ENCODE assay signal across 18 cellular contexts in the genomic region with DNA sequence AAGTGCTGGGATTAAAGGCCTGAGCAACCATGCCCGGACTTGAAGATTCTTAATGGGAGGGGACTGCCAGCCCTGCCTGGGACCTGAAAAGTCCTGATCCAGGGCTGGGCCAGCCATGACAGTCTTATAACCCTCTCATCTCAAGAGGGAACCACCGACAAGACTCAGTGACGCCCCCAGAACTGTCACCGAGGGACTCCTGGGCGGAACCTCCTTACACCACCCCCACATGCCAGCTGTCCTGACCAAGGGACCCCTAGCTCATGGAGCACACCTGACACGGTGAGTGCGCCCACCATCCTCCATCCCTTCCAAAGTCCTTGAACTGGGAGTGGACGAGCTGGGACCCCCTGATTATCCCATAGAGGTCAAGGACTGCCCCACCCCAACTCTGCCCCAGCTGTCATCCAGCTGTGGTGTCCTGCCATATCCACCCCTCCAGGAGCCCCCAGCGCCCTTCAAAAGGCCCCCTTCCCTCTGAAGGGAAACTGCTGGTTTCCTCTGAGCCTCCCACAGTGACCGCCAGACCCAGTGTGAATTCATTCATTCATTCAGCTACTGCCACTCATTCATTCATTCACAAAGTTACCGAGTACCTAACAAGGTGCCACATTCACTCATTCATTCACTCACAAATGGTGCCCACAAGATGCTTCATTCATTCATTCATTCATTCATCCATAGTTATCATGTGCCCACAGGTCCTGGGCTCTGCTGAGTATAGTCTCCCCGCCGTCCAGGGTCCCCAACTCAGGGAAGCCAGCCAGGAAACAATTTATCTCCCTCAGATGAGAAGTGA. TPM values are rescaled to one million over a fixed set of nuclear protein-coding genes. Genes with fewer than 3 reads are reported as not detected.
DNase-seq lines count a peak whose midpoint lies in the region; ATAC-seq and TF ChIP-seq lines count a peak whose summit lies in the region.
"Had no signal": no experiment of that assay in that cellular context is flagged by ENCODE, and none has a peak within 500 bp of the region (broad histone marks: within the 10 kb centered on the region; RNA-seq: fewer than 3 reads in every experiment).

No MANE protein-coding gene starts in this region.

- no peak for DNase-seq in activated T-cell treated with anti-CD3 and anti-CD28 coated beads, Interleukin-2, amount 50 U/mL, for 72 hours
- DNase-seq in activated T-cell treated with anti-CD3 and anti-CD28 coated beads, Interleukin-2, amount 50 U/mL, for 4 hours, result no peak
- no peak for DNase-seq in CD8-positive, alpha-beta memory T cell
- DNase-seq in activated B cell treated with CpG ODN at 0.5 μM for 24 hours (no peak), osteoblast (ENCODE audit: insufficient read length, low spot score, missing footprints) (peak; percentile 1), GDM1 (lab: John Stamatoyannopoulos, UW) (no peak)
- DNase-seq: DND-41; NCI-H1436; NCI-H2029; NCI-H2171 treated with DMSO at 0.1 percent for 48 hours; NCI-H446 treated with DMSO at 0.1 percent for 48 hours; NK-92 treated with Interleukin-12 subunit alpha and Interleukin-12 subunit beta, amount 100 ng/mL, for 24 hours; OCI-M1; RPMI8226 had no signal

- H3K4me2 ChIP-seq in osteoblast (ENCODE audit: insufficient read depth, low read length), result no peak overlapping the region
- H3K4me2 ChIP-seq: BLaER1, GM23338 had no signal

- H3K4me1 Mint-ChIP-seq in activated T-cell treated with anti-CD3 and anti-CD28 coated beads, Interleukin-2, amount 50 U/mL, for 72 hours (ENCODE audit: low read depth), result peaks cover 33% of the 10 kb centered on the region
- peaks cover 18% of the 10 kb centered on the region for H3K4me1 Mint-ChIP-seq in activated T-cell treated with anti-CD3 and anti-CD28 coated beads, Interleukin-2, amount 50 U/mL, for 4 hours (ENCODE audit: low read depth)
- peaks cover 16 to 33% (median 20%) of the 10 kb centered on the region in 3 donors for H3K4me1 Mint-ChIP-seq in CD8-positive, alpha-beta memory T cell
- peaks cover 30% of the 10 kb centered on the region for H3K4me1 Mint-ChIP-seq in activated B cell treated with CpG ODN at 0.5 μM for 24 hours

- no peak overlapping the region for H2AFZ ChIP-seq in osteoblast (ENCODE audit: low read length)
- H2AFZ ChIP-seq: GM23338 had no signal

- TF ChIP-seq CTCF in activated B cell treated with CpG ODN at 0.5 μM for 24 hours (IDR thresholded peaks at IDR 0.05) (no peak), osteoblast (IDR thresholded peaks at IDR 0.05; ENCODE audit: extremely low read depth, low read depth, low read length) (no peak)

- no peaks in the 10 kb centered on the region for H3K9me3 ChIP-seq in CD8-positive, alpha-beta memory T cell (ENCODE audit: low read length)
- no peaks in the 10 kb centered on the region for H3K9me3 ChIP-seq in osteoblast (ENCODE audit: low read depth, low read length)
- H3K9me3 ChIP-seq: BLaER1 had no signal

- no peak for ATAC-seq in activated T-cell treated with anti-CD3 and anti-CD28 coated beads, Interleukin-2, amount 50 U/mL, for 72 hours (replicated peaks in 1 of 2)
- ATAC-seq in activated T-cell treated with anti-CD3 and anti-CD28 coated beads, Interleukin-2, amount 50 U/mL, for 4 hours, result no peak
- ATAC-seq in activated B cell treated with CpG ODN at 0.5 μM for 24 hours (ENCODE audit: low read depth), result no peak
- ATAC-seq in HG03469 (IDR thresholded peaks at IDR 0.05; ENCODE audit: unreplicated experiment), result no peak
- ATAC-seq: GM23338 had no signal

- H3K4me1 ChIP-seq in CD8-positive, alpha-beta memory T cell (ENCODE audit: insufficient read depth, low read length), result peaks cover 12% of the 10 kb centered on the region
- H3K4me1 ChIP-seq in osteoblast (ENCODE audit: insufficient read depth, low read length), result peaks cover 16% of the 10 kb centered on the region

- peaks cover 5% of the 10 kb centered on the region for H3K36me3 ChIP-seq in CD8-positive, alpha-beta memory T cell (ENCODE audit: insufficient read depth, low read length)
- peaks cover 8% of the 10 kb centered on the region for H3K36me3 ChIP-seq in osteoblast (ENCODE audit: insufficient read depth, low read length)

- no peaks in the 10 kb centered on the region for H3K27me3 ChIP-seq in CD8-positive, alpha-beta memory T cell (ENCODE audit: insufficient read depth, low read length, poor library complexity, severe bottlenecking)
- H3K27me3 ChIP-seq in osteoblast (ENCODE audit: insufficient read depth, low read length), result no peaks in the 10 kb centered on the region
- H3K27me3 ChIP-seq: BLaER1 had no signal

- peaks cover 6 to 18% of the 10 kb centered on the region in 2 donors for H3K36me3 Mint-ChIP-seq in activated T-cell treated with anti-CD3 and anti-CD28 coated beads, Interleukin-2, amount 50 U/mL, for 72 hours (ENCODE audit: insufficient read depth in 2 of 2)
- peaks cover 12% of the 10 kb centered on the region for H3K36me3 Mint-ChIP-seq in activated T-cell treated with anti-CD3 and anti-CD28 coated beads, Interleukin-2, amount 50 U/mL, for 4 hours (ENCODE audit: insufficient read depth)
- peaks cover 0 to 49% (median 4%) of the 10 kb centered on the region in 3 donors for H3K36me3 Mint-ChIP-seq in CD8-positive, alpha-beta memory T cell
- H3K36me3 Mint-ChIP-seq in activated B cell treated with CpG ODN at 0.5 μM for 24 hours (ENCODE audit: low read depth), result peaks cover 42% of the 10 kb centered on the region

- H3K9me3 Mint-ChIP-seq in activated T-cell treated with anti-CD3 and anti-CD28 coated beads, Interleukin-2, amount 50 U/mL, for 72 hours, result no peaks in the 10 kb centered on the region
- no peaks in the 10 kb centered on the region for H3K9me3 Mint-ChIP-seq in activated T-cell treated with anti-CD3 and anti-CD28 coated beads, Interleukin-2, amount 50 U/mL, for 4 hours
- no peaks in the 10 kb centered on the region for H3K9me3 Mint-ChIP-seq in CD8-positive, alpha-beta memory T cell
- no peaks in the 10 kb centered on the region for H3K9me3 Mint-ChIP-seq in activated B cell treated with CpG ODN at 0.5 μM for 24 hours
- H3K9me3 Mint-ChIP-seq: GM23338 had no signal

- H4K20me1 ChIP-seq in osteoblast (ENCODE audit: insufficient read depth, low read length), result peaks cover 51% of the 10 kb centered on the region

- H3K27ac ChIP-seq in CD8-positive, alpha-beta memory T cell (ENCODE audit: low read depth, low read length), result no peak overlapping the region
- no peak overlapping the region for H3K27ac ChIP-seq in osteoblast (ENCODE audit: low read depth, low read length)
- H3K27ac ChIP-seq: BLaER1 had no signal

- H3K4me3 Mint-ChIP-seq in activated T-cell treated with anti-CD3 and anti-CD28 coated beads, Interleukin-2, amount 50 U/mL, for 72 hours, result no peak overlapping the region
- no peak overlapping the region for H3K4me3 Mint-ChIP-seq in activated T-cell treated with anti-CD3 and anti-CD28 coated beads, Interleukin-2, amount 50 U/mL, for 4 hours
- H3K4me3 Mint-ChIP-seq in CD8-positive, alpha-beta memory T cell, result peak overlapping the region in 4 of 7 donors; percentile 19 to 44 (median 26)
- peak overlapping the region; percentile 36 for H3K4me3 Mint-ChIP-seq in activated B cell treated with CpG ODN at 0.5 μM for 24 hours
- H3K4me3 Mint-ChIP-seq: GM23338 had no signal

- H3K27ac Mint-ChIP-seq in activated T-cell treated with anti-CD3 and anti-CD28 coated beads, Interleukin-2, amount 50 U/mL, for 72 hours, result peak overlapping the region; percentile 42
- H3K27ac Mint-ChIP-seq in CD8-positive, alpha-beta memory T cell, result peak overlapping the region in 4 of 8 donors; percentile 33 to 66 (median 43)
- H3K27ac Mint-ChIP-seq in activated B cell treated with CpG ODN at 0.5 μM for 24 hours, result no peak overlapping the region
- H3K27ac Mint-ChIP-seq: GM23338 had no signal

- intact Hi-C loops in activated B cell treated with CpG ODN at 0.5 μM for 24 hours (cut with micrococcal nuclease), result loop anchor here (5.0 to 10.0 kb wide), 2 partner anchors 278 to 1635 kb away; a partner anchor contains a TSS

- H3K79me2 ChIP-seq in osteoblast (ENCODE audit: insufficient read depth, low read length), result peaks cover 55% of the 10 kb centered on the region

- no peak overlapping the region for H3K4me3 ChIP-seq in CD8-positive, alpha-beta memory T cell (ENCODE audit: low read length)
- H3K4me3 ChIP-seq in osteoblast (ENCODE audit: insufficient read depth, low read length), result no peak overlapping the region
- H3K4me3 ChIP-seq: BLaER1, GM23338 had no signal

- H3K27me3 Mint-ChIP-seq in activated T-cell treated with anti-CD3 and anti-CD28 coated beads, Interleukin-2, amount 50 U/mL, for 72 hours (ENCODE audit: low read depth), result no peaks in the 10 kb centered on the region
- no peaks in the 10 kb centered on the region for H3K27me3 Mint-ChIP-seq in activated T-cell treated with anti-CD3 and anti-CD28 coated beads, Interleukin-2, amount 50 U/mL, for 4 hours (ENCODE audit: low read depth)
- H3K27me3 Mint-ChIP-seq in CD8-positive, alpha-beta memory T cell, result peaks cover 0 to 2% of the 10 kb centered on the region in 2 donors
- H3K27me3 Mint-ChIP-seq in activated B cell treated with CpG ODN at 0.5 μM for 24 hours, result no peaks in the 10 kb centered on the region

- POLR2A ChIA-PET in CD8-positive, alpha-beta memory T cell (lab: Charles Lee), result interaction anchor here (0.7 kb wide), 1 partner anchor 11 kb away, joined by 3 read pairs; no protein-coding TSS in a partner anchor
- POLR2A ChIA-PET in activated B cell treated with CpG ODN at 0.5 μM for 24 hours (lab: Charles Lee), result no interaction called here

- CTCF ChIA-PET in CD8-positive, alpha-beta memory T cell (lab: Charles Lee), result no interaction called here
- CTCF ChIA-PET in activated B cell treated with CpG ODN at 0.5 μM for 24 hours (lab: Charles Lee), result no interaction called here

RNA-seq across cellular contexts. Expression of a gene that starts 3.7 kb away (rescaled TPM):
- 100 to 1,000 TPM; 158 to 174 TPM for total RNA-seq in activated T-cell treated with anti-CD3 and anti-CD28 coated beads, Interleukin-2, amount 50 U/mL, for 72 hours
- total RNA-seq in activated T-cell treated with anti-CD3 and anti-CD28 coated beads, Interleukin-2, amount 50 U/mL, for 4 hours, result 100 to 1,000 TPM; 282 to 293 (median 292) TPM
- total RNA-seq in CD8-positive, alpha-beta memory T cell, result 100 to 1,000 TPM; 216 to 232 TPM
- 399 TPM for polyA plus RNA-seq in CD8-positive, alpha-beta memory T cell
- 193 and 225 TPM in 2 replicates for total RNA-seq in activated B cell treated with CpG ODN at 0.5 μM for 24 hours
- 235 and 265 TPM in 2 replicates for total RNA-seq in osteoblast

RNA-seq across cellular contexts. Expression of a gene that starts 4.7 kb away (rescaled TPM):
- total RNA-seq in activated T-cell treated with anti-CD3 and anti-CD28 coated beads, Interleukin-2, amount 50 U/mL, for 72 hours, result 10 to 100 TPM in 1 of 2 donors, 1 to 10 TPM in 1; 8.7 to 10.5 TPM
- 1 to 10 TPM; 1.3 to 1.8 (median 1.7) TPM for total RNA-seq in activated T-cell treated with anti-CD3 and anti-CD28 coated beads, Interleukin-2, amount 50 U/mL, for 4 hours
- total RNA-seq in CD8-positive, alpha-beta memory T cell, result 1 to 10 TPM; 4.0 to 4.1 TPM
- polyA plus RNA-seq in CD8-positive, alpha-beta memory T cell, result 6.3 TPM
- total RNA-seq in activated B cell treated with CpG ODN at 0.5 μM for 24 hours (11.2 and 13.3 TPM in 2 replicates), osteoblast (12.3 and 12.7 TPM in 2 replicates)

RNA-seq across cellular contexts. Expression of a gene that starts 14.1 kb away (rescaled TPM):
- total RNA-seq in activated T-cell treated with anti-CD3 and anti-CD28 coated beads, Interleukin-2, amount 50 U/mL, for 72 hours, result 10 to 100 TPM; 12.9 to 20.9 TPM
- total RNA-seq in activated T-cell treated with anti-CD3 and anti-CD28 coated beads, Interleukin-2, amount 50 U/mL, for 4 hours, result 1 to 10 TPM; 1.6 to 3.7 (median 2.7) TPM
- 1 to 10 TPM; 5.3 to 7.3 TPM for total RNA-seq in CD8-positive, alpha-beta memory T cell
- 2.7 TPM for polyA plus RNA-seq in CD8-positive, alpha-beta memory T cell
- total RNA-seq in activated B cell treated with CpG ODN at 0.5 μM for 24 hours (15.9 and 21.6 TPM in 2 replicates), osteoblast (10.6 and 18.1 TPM in 2 replicates)

RNA-seq across cellular contexts. Expression of a gene that starts 29.6 kb away (rescaled TPM):
- total RNA-seq in activated T-cell treated with anti-CD3 and anti-CD28 coated beads, Interleukin-2, amount 50 U/mL, for 72 hours, result 1 to 10 TPM in 1 of 2 donors, under 1 TPM in 1; 0.44 to 1.7 TPM
- total RNA-seq in activated T-cell treated with anti-CD3 and anti-CD28 coated beads, Interleukin-2, amount 50 U/mL, for 4 hours, result not detected
- not detected for total RNA-seq in CD8-positive, alpha-beta memory T cell
- polyA plus RNA-seq in CD8-positive, alpha-beta memory T cell, result not detected
- total RNA-seq in activated B cell treated with CpG ODN at 0.5 μM for 24 hours (not detected in 2 replicates), osteoblast (not detected in 2 replicates)
- total RNA-seq: GM23338, HT1080 had no signal
- polyA plus RNA-seq: GM23338 had no signal

RNA-seq across cellular contexts. Expression of a gene that starts 48.7 kb away (rescaled TPM):
- total RNA-seq in activated T-cell treated with anti-CD3 and anti-CD28 coated beads, Interleukin-2, amount 50 U/mL, for 72 hours, result 1 to 10 TPM; 1.7 to 3.6 TPM
- total RNA-seq in activated T-cell treated with anti-CD3 and anti-CD28 coated beads, Interleukin-2, amount 50 U/mL, for 4 hours, result under 1 TPM in 1 of 3 donors, not detected in 2; 0.10 TPM
- total RNA-seq in CD8-positive, alpha-beta memory T cell, result not detected
- polyA plus RNA-seq in CD8-positive, alpha-beta memory T cell, result not detected
- not detected in 2 replicates for total RNA-seq in activated B cell treated with CpG ODN at 0.5 μM for 24 hours
- total RNA-seq in osteoblast, result not detected in 2 replicates
- total RNA-seq: GM23338, HT1080 had no signal

Comparison
In these comparisons a context has a peak if more than half of its experiments do, and no peak if none do; other contexts are left out.
1. H3K4me3 Mint-ChIP-seq: peak in CD8-positive, alpha-beta memory T cell (4 of 7) and activated B cell treated with CpG ODN at 0.5 μM for 24 hours (single experiment); none in activated T-cell treated with anti-CD3 and anti-CD28 coated beads, Interleukin-2, amount 50 U/mL, for 72 hours (0 of 2) and activated T-cell treated with anti-CD3 and anti-CD28 coated beads, Interleukin-2, amount 50 U/mL, for 4 hours (single experiment).